1 cellular context compared by ENCODE assay signal in the genomic region with DNA sequence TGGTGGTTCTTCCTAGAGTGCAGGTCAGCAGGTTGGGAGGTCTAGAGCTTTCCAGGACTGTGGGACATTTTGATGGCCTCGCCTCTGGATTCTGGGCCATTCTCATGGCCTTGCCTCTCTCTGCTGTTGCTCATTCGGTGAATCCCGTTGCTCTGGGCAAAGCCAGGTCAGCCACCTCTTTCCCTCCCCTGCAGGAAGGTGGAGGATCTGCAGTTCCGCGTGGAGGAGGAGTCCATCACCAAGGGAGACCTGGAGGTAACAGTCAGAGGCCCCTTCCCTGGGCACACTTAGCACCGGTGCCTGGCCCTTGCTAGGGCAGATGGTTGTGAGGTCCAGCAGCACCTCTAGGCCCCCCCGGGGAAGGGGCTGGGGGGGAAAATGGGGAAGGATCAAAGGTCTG.
TF ChIP-seq lines count a peak whose summit lies in the region.

No MANE protein-coding gene starts in this region.

TF ChIP-seq in HCT116, 20 proteins besides CTCF, POLR2A, EP300 and RAD21 (continued from another document):
- TF ChIP-seq SIN3A (IDR thresholded peaks at IDR 0.05; ENCODE audit: low read depth) = no peak
- TF ChIP-seq SP1 (IDR thresholded peaks at IDR 0.05; ENCODE audit: low read depth) = no peak
- TF ChIP-seq EZH2phosphoT487 (IDR thresholded peaks at IDR 0.05; ENCODE audit: borderline replicate concordance) = no peak
- no peak for TF ChIP-seq ELF1 (IDR thresholded peaks at IDR 0.05; ENCODE audit: borderline replicate concordance, low read depth)
- TF ChIP-seq POLR2AphosphoS5 (IDR thresholded peaks at IDR 0.05; ENCODE audit: low read depth, low read length) = no peak
- TF ChIP-seq CEBPB (IDR thresholded peaks at IDR 0.05; ENCODE audit: low read depth) = no peak
- TF ChIP-seq TCF7L2 (IDR thresholded peaks at IDR 0.05; ENCODE audit: borderline replicate concordance, extremely low read depth, insufficient read depth, insufficient read length) = no peak
- no peak for TF ChIP-seq JUND (IDR thresholded peaks at IDR 0.05)
